26 cellular contexts compared by ENCODE assay signal in genomic region chr16:81165411-81166097, GRCh38.
DNase-seq lines count a peak whose midpoint lies in the region; ATAC-seq, FAIRE-seq and TF ChIP-seq lines count a peak whose summit lies in the region.
"Had no signal": no experiment of that assay in that cellular context is flagged by ENCODE, and none has a peak within 500 bp of the region (broad histone marks: within the 10 kb centered on the region; RNA-seq: fewer than 3 reads in every experiment).

No MANE protein-coding gene starts in this region.

- H3K9ac ChIP-seq in neural progenitor cell: no peak overlapping the region

- peaks cover 7 to 19% of the 10 kb centered on the region in 2 donors for H3K27me3 Mint-ChIP-seq in natural killer cell treated with Interleukin-12 subunit alpha and Interleukin-12 subunit beta and Interleukin-15 and Interleukin-18, amount 100 ng/mL, for 72 hours
- H3K27me3 Mint-ChIP-seq in natural killer cell (ENCODE audit: low read depth in 2 of 2) (peaks cover 0 to 7% of the 10 kb centered on the region in 2 donors), neural progenitor cell (ENCODE audit: insufficient read depth, low read depth) (peaks cover 6% of the 10 kb centered on the region)
- H3K27me3 Mint-ChIP-seq in activated T-cell treated with anti-CD3 and anti-CD28 coated beads, Interleukin-2, amount 50 U/mL, for 72 hours (ENCODE audit: low read depth): no peaks in the 10 kb centered on the region

- H3K9me3 ChIP-seq in neural progenitor cell (ENCODE audit: low read depth) (no peaks in the 10 kb centered on the region), small intestine (ENCODE audit: control insufficient read depth, low read depth) (no peaks in the 10 kb centered on the region)
- H3K9me3 ChIP-seq: SJSA1 had no signal

- no peak overlapping the region for H3K27ac ChIP-seq in neural progenitor cell
- H3K27ac ChIP-seq in small intestine (ENCODE audit: low read depth in 1 of 2, low read length in 1 of 2): no peak overlapping the region
- H3K27ac ChIP-seq: PC-9, SJSA1 had no signal

- no peaks in the 10 kb centered on the region for H3K36me3 Mint-ChIP-seq in natural killer cell treated with Interleukin-12 subunit alpha and Interleukin-12 subunit beta and Interleukin-15 and Interleukin-18, amount 100 ng/mL, for 72 hours
- H3K36me3 Mint-ChIP-seq in natural killer cell: no peaks in the 10 kb centered on the region
- H3K36me3 Mint-ChIP-seq in neural progenitor cell: no peaks in the 10 kb centered on the region
- H3K36me3 Mint-ChIP-seq in activated T-cell treated with anti-CD3 and anti-CD28 coated beads, Interleukin-2, amount 50 U/mL, for 72 hours (ENCODE audit: insufficient read depth in 2 of 2): no peaks in the 10 kb centered on the region

- H3K4me3 Mint-ChIP-seq in natural killer cell treated with Interleukin-12 subunit alpha and Interleukin-12 subunit beta and Interleukin-15 and Interleukin-18, amount 100 ng/mL, for 72 hours: no peak overlapping the region
- H3K4me3 Mint-ChIP-seq in natural killer cell: no peak overlapping the region
- no peak overlapping the region for H3K4me3 Mint-ChIP-seq in neural progenitor cell
- H3K4me3 Mint-ChIP-seq in activated T-cell treated with anti-CD3 and anti-CD28 coated beads, Interleukin-2, amount 50 U/mL, for 72 hours: no peak overlapping the region

- intact Hi-C loops in natural killer cell (cut with micrococcal nuclease): no loop called here

- no peaks in the 10 kb centered on the region for H4K20me1 ChIP-seq in neural progenitor cell (ENCODE audit: low read depth)

- H3K9me3 Mint-ChIP-seq in natural killer cell treated with Interleukin-12 subunit alpha and Interleukin-12 subunit beta and Interleukin-15 and Interleukin-18, amount 100 ng/mL, for 72 hours: no peaks in the 10 kb centered on the region
- no peaks in the 10 kb centered on the region for H3K9me3 Mint-ChIP-seq in natural killer cell
- peaks cover 2% of the 10 kb centered on the region for H3K9me3 Mint-ChIP-seq in neural progenitor cell
- no peaks in the 10 kb centered on the region for H3K9me3 Mint-ChIP-seq in activated T-cell treated with anti-CD3 and anti-CD28 coated beads, Interleukin-2, amount 50 U/mL, for 72 hours

- no peaks in the 10 kb centered on the region for H3F3A ChIP-seq in neural progenitor cell (ENCODE audit: low read depth)

- no peak overlapping the region for H3K4me2 ChIP-seq in neural progenitor cell
- H3K4me2 ChIP-seq: PC-9 had no signal

- TF ChIP-seq CTCF in natural killer cell (IDR thresholded peaks at IDR 0.05) (no peak), neural progenitor cell (IDR thresholded peaks at IDR 0.05) (no peak)

- no peaks in the 10 kb centered on the region for H3K36me3 ChIP-seq in neural progenitor cell
- no peaks in the 10 kb centered on the region for H3K36me3 ChIP-seq in small intestine (ENCODE audit: control insufficient read depth in 2 of 2, insufficient read depth in 2 of 2, low read length in 2 of 2)
- H3K36me3 ChIP-seq: SJSA1 had no signal

- H3K4me3 ChIP-seq in neural progenitor cell (no peak overlapping the region), small intestine (ENCODE audit: low read depth in 1 of 2, low read length in 2 of 2) (no peak overlapping the region)
- H3K4me3 ChIP-seq: PC-9, SJSA1 had no signal

- ATAC-seq in natural killer cell treated with Interleukin-12 subunit alpha and Interleukin-12 subunit beta and Interleukin-15 and Interleukin-18, amount 100 ng/mL, for 72 hours: peak; percentile 35 to 48
- ATAC-seq in natural killer cell: no peak
- no peak for ATAC-seq in activated T-cell treated with anti-CD3 and anti-CD28 coated beads, Interleukin-2, amount 50 U/mL, for 72 hours (replicated peaks in 1 of 2)
- ATAC-seq: HCT116 had no signal

- 64 to 79% (median 71%) methylated on average over 11 to 12 of the region's 12 CpGs for WGBS in small intestine, 3 donors

- H3K4me1 Mint-ChIP-seq in natural killer cell treated with Interleukin-12 subunit alpha and Interleukin-12 subunit beta and Interleukin-15 and Interleukin-18, amount 100 ng/mL, for 72 hours (ENCODE audit: low read depth in 2 of 2): no peaks in the 10 kb centered on the region
- no peaks in the 10 kb centered on the region for H3K4me1 Mint-ChIP-seq in natural killer cell
- H3K4me1 Mint-ChIP-seq in neural progenitor cell: no peaks in the 10 kb centered on the region
- H3K4me1 Mint-ChIP-seq in activated T-cell treated with anti-CD3 and anti-CD28 coated beads, Interleukin-2, amount 50 U/mL, for 72 hours (ENCODE audit: low read depth): no peaks in the 10 kb centered on the region

- H3K27me3 ChIP-seq in neural progenitor cell (no peaks in the 10 kb centered on the region), small intestine (ENCODE audit: control insufficient read depth in 2 of 2, insufficient read depth in 2 of 2, low read length in 2 of 2) (no peaks in the 10 kb centered on the region)
- H3K27me3 ChIP-seq: SJSA1 had no signal

- no peak for FAIRE-seq in small intestine (lab: Jason Lieb, UNC)
- FAIRE-seq: GM12891 had no signal

- peak; percentile 50 for DNase-seq in NCI-H146 (lab: John Stamatoyannopoulos, UW)
- DNase-seq in NCI-H146 treated with DMSO at 0.1 percent for 48 hours (lab: John Stamatoyannopoulos, UW; ENCODE audit: unreplicated experiment): no peak
- no peak for DNase-seq in natural killer cell treated with Interleukin-12 subunit alpha and Interleukin-12 subunit beta and Interleukin-15 and Interleukin-18, amount 100 ng/mL, for 72 hours (ENCODE audit: low spot score)
- no peak for DNase-seq in natural killer cell
- no peak for DNase-seq in neural progenitor cell (ENCODE audit: low spot score)
- DNase-seq in small intestine: no peak
- no peak for DNase-seq in activated T-cell treated with anti-CD3 and anti-CD28 coated beads, Interleukin-2, amount 50 U/mL, for 72 hours
- DNase-seq: 8988T, Calu3, DMS79 treated with DMSO at 0.1 percent for 48 hours, GF-D8, GOT3, KBM-7, MV-4-11, NCI-H1694 treated with DMSO at 0.1 percent for 48 hours, NCI-H2081, NCI-H2171, NCI-H226, NCI-H524, NCI-H774, PC-9, Right ventricle myocardium superior, RPMI8226 had no signal

- H3K27ac Mint-ChIP-seq in natural killer cell treated with Interleukin-12 subunit alpha and Interleukin-12 subunit beta and Interleukin-15 and Interleukin-18, amount 100 ng/mL, for 72 hours: no peak overlapping the region
- no peak overlapping the region for H3K27ac Mint-ChIP-seq in natural killer cell
- H3K27ac Mint-ChIP-seq in neural progenitor cell: peak overlapping the region; percentile 74
- no peak overlapping the region for H3K27ac Mint-ChIP-seq in activated T-cell treated with anti-CD3 and anti-CD28 coated beads, Interleukin-2, amount 50 U/mL, for 72 hours

- H3K79me2 ChIP-seq in neural progenitor cell (ENCODE audit: low read depth): no peaks in the 10 kb centered on the region

- no peaks in the 10 kb centered on the region for H3K4me1 ChIP-seq in neural progenitor cell
- H3K4me1 ChIP-seq in small intestine (ENCODE audit: control insufficient read depth in 2 of 2, insufficient read depth in 1 of 2, low read depth in 1 of 2, low read length in 1 of 2): no peaks in the 10 kb centered on the region
- H3K4me1 ChIP-seq: SJSA1 had no signal

- H2AFZ ChIP-seq in neural progenitor cell (replicated peaks): no peak overlapping the region
- H2AFZ ChIP-seq: PC-9 had no signal

Comparison
In these comparisons a context has a peak if more than half of its experiments do, and no peak if none do; other contexts are left out.
1. ATAC-seq: peak in natural killer cell treated with Interleukin-12 subunit alpha and Interleukin-12 subunit beta and Interleukin-15 and Interleukin-18, amount 100 ng/mL, for 72 hours (2 of 2); none in natural killer cell (0 of 3) and activated T-cell treated with anti-CD3 and anti-CD28 coated beads, Interleukin-2, amount 50 U/mL, for 72 hours (0 of 2).